ENCODE assay signal across 7 cellular contexts in the genomic region with DNA sequence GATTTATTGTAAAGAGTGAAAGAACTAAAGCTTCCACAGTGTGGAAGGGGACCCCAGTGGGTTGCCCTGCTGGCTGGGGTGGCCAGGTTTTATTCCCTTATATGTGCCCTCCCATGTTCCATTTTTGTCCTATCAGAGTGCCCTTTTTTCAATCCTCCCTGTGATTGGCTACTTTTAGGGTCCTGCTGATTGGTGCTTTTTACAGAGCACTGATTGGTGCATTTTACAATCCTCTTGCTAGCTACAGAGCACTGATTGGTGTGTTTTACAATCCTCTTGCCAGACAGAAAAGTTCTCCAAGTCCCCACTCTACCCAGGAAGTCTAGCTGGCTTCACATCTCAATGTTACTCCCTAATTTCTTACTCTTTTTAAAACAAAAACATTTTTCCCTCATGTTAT. TPM values are rescaled to one million over a fixed set of nuclear protein-coding genes. Genes with fewer than 3 reads are reported as not detected.
"Had no signal": no experiment of that assay in that cellular context is flagged by ENCODE, and none has a peak within 500 bp of the region (broad histone marks: within the 10 kb centered on the region; RNA-seq: fewer than 3 reads in every experiment).

No MANE protein-coding gene starts in this region.

RNA-seq across cellular contexts. Expression of a gene that starts 6.2 kb away (rescaled TPM):
- total RNA-seq: M059J, Right ventricle myocardium inferior, SJCRH30 had no signal

RNA-seq across cellular contexts. Expression of a gene that starts 46.0 kb away (rescaled TPM):
- total RNA-seq: M059J, NCI-H460, PC-9, Right ventricle myocardium inferior, RPMI7951, SK-MEL-5 had no signal
